1 cellular context compared by ENCODE assay signal in genomic region chr6:110180228-110181008, GRCh38.
A peak's percentile ranks its signal among the peaks of the same experiment; 100 is the strongest.
TF ChIP-seq lines count a peak whose summit lies in the region.

Gene CDC40 (plus strand): TSS chr6:110180427. CDS start chr6:110180445, 18 bp downstream.

TF ChIP-seq in K562, 482 proteins besides CTCF, POLR2A, EP300 and RAD21 (continued from another document and continues in another):
- TF ChIP-seq CLOCK (CRISPR knock-in tag; IDR thresholded peaks at IDR 0.05; ENCODE audit: borderline replicate concordance) (no peak), ELK3 (CRISPR knock-in tag; IDR thresholded peaks at IDR 0.05) (no peak), ZBTB40 (IDR thresholded peaks at IDR 0.05) (peak; percentile 70), ZBTB40 (CRISPR knock-in tag; IDR thresholded peaks at IDR 0.05) (no peak), ETS1 (conservative IDR thresholded peaks at IDR 0.05; ENCODE audit: control insufficient read depth, low read depth, low read length) (no peak), ZNF274 (IDR thresholded peaks at IDR 0.05; ENCODE audit: borderline replicate concordance, low read depth, low read length) (no peak), ZNF224 (CRISPR knock-in tag; IDR thresholded peaks at IDR 0.05) (no peak), ZNF232 (CRISPR knock-in tag; IDR thresholded peaks at IDR 0.05) (no peak), ZNF449 (CRISPR knock-in tag; IDR thresholded peaks at IDR 0.05) (no peak), CTBP1 (IDR thresholded peaks at IDR 0.05; ENCODE audit: borderline replicate concordance) (no peak), MIER1 (IDR thresholded peaks at IDR 0.05; ENCODE audit: low read depth) (no peak), BHLHE40 (IDR thresholded peaks at IDR 0.05; ENCODE audit: low read length) (no peak), NFIX (CRISPR knock-in tag; IDR thresholded peaks at IDR 0.05; ENCODE audit: low read depth) (no peak), HOXB6 (CRISPR knock-in tag; IDR thresholded peaks at IDR 0.05; ENCODE audit: borderline replicate concordance) (no peak), RBFOX2 (IDR thresholded peaks at IDR 0.05; ENCODE audit: low read depth, low read length) (peak; percentile 67), ZNF280B (CRISPR knock-in tag; IDR thresholded peaks at IDR 0.05) (no peak), RFX1 (IDR thresholded peaks at IDR 0.05) (no peak), MAX (CRISPR knock-in tag; IDR thresholded peaks at IDR 0.05) (0 out of 2 replicates have a peak, but pooled peaks have one; percentile 32), ZBTB5 (IDR thresholded peaks at IDR 0.05) (no peak), MTF1 (CRISPR knock-in tag; IDR thresholded peaks at IDR 0.05; ENCODE audit: borderline replicate concordance) (no peak), ZMIZ1 (IDR thresholded peaks at IDR 0.05; ENCODE audit: low read depth in 2 of 2, low read length in 2 of 2) (0 out of 4 replicates have a peak, but pooled peaks of 1 of the 2 experiments have one; percentile 11), U2AF1 (optimal IDR thresholded peaks at IDR 0.05; ENCODE audit: low read depth, low read length) (no peak), EWSR1 (IDR thresholded peaks at IDR 0.05; ENCODE audit: borderline replicate concordance, low read depth, partially characterized antibody) (no peak), TCFL5 (CRISPR knock-in tag; conservative IDR thresholded peaks at IDR 0.05) (no peak), ILF3 (IDR thresholded peaks at IDR 0.05; ENCODE audit: borderline replicate concordance) (peak; percentile 39; the same call in 1 of the 2 replicates), ZNF512 (tag; IDR thresholded peaks at IDR 0.05) (peak; percentile 75)
